In genomic region chr16:74778646-74779045, GRCh38 we compare ENCODE assay signal across 33 cellular contexts.
DNase-seq lines count a peak whose midpoint lies in the region; ATAC-seq and FAIRE-seq lines count a peak whose summit lies in the region.
"Had no signal": no experiment of that assay in that cellular context is flagged by ENCODE, and none has a peak within 500 bp of the region (broad histone marks: within the 10 kb centered on the region; RNA-seq: fewer than 3 reads in every experiment).

No MANE protein-coding gene starts in this region.

- no peaks in the 10 kb centered on the region for H3K36me3 ChIP-seq in mucosa of rectum (ENCODE audit: control insufficient read depth in 2 of 2, insufficient read depth in 2 of 2, low read length in 2 of 2)
- H3K36me3 ChIP-seq: BE2C, neural progenitor cell, uterus had no signal

- peaks cover 3 to 20% of the 10 kb centered on the region in 2 donors for H3K4me1 ChIP-seq in mucosa of rectum (ENCODE audit: control insufficient read depth in 2 of 2, insufficient read depth in 2 of 2, low read length in 2 of 2)
- H3K4me1 ChIP-seq: BE2C, parathyroid adenoma had no signal

- H3K9me3 ChIP-seq in mucosa of rectum (ENCODE audit: control insufficient read depth in 2 of 2, low read length in 2 of 2): no peaks in the 10 kb centered on the region
- H3K9me3 ChIP-seq: BE2C, testis, uterus had no signal

- peaks cover 0 to 3% of the 10 kb centered on the region in 2 donors for H3K27me3 ChIP-seq in mucosa of rectum (ENCODE audit: control insufficient read depth in 2 of 2, insufficient read depth in 2 of 2, low read length in 2 of 2)
- H3K27me3 ChIP-seq: testis, uterus had no signal

- ATAC-seq in HG03039 (IDR thresholded peaks at IDR 0.05; ENCODE audit: unreplicated experiment): no peak
- ATAC-seq: CD8-positive, alpha-beta T cell; Panc1; T-helper 17 cell had no signal

- DNase-seq in DMS153 (lab: John Stamatoyannopoulos, UW) (peak; percentile 68), HTR-8/SVneo (ENCODE audit: insufficient read length, low spot score) (no peak), NCI-H69 (lab: John Stamatoyannopoulos, UW) (peak; percentile 49), SIG-M5 treated with dmso at 0.1 percent for 504 hours (lab: John Stamatoyannopoulos, UW; ENCODE audit: unreplicated experiment) (no peak), NCI-H2227 (lab: John Stamatoyannopoulos, UW; ENCODE audit: unreplicated experiment) (no peak)
- DNase-seq: activated CD4-positive, alpha-beta T cell treated with anti-CD3 and anti-CD28 coated beads, Interleukin-2, amount 50 U/mL, for 4 hours; activated gamma-delta T cell treated with Interleukin-2 at 50 U/mL for 16 hours; activated naive CD8-positive, alpha-beta T cell treated with anti-CD3 and anti-CD28 coated beads, Interleukin-2, amount 10 ng/mL, durations not matched to agents 7 days and 5 days; activated T-cell treated with anti-CD3 and anti-CD28 coated beads, Interleukin-2, amount 50 U/mL, for 48 hours; aorta; BE2C; CD8-positive, alpha-beta T cell; DMS79; effector CD4-positive, alpha-beta T cell; GDM1; H9; Kasumi-1; mesenchymal stem cell; NCI-H1694 treated with DMSO at 0.1 percent for 48 hours; NCI-H446 treated with DMSO at 0.1 percent for 48 hours; Right ventricle myocardium superior; stimulated activated naive CD4-positive, alpha-beta T cell; T-helper 17 cell; testis; uterus had no signal

- H3K4me3 ChIP-seq in mucosa of rectum (ENCODE audit: low read length in 2 of 2): no peak overlapping the region
- H3K4me3 ChIP-seq: neural progenitor cell, skin epidermis, testis, uterus had no signal

- peak overlapping the region; percentile 44 to 69 for H3K9ac ChIP-seq in mucosa of rectum (ENCODE audit: low read depth in 1 of 2, low read length in 2 of 2)
- H3K9ac ChIP-seq: neural progenitor cell, parathyroid adenoma had no signal

- FAIRE-seq in HTR-8/SVneo (lab: Jason Lieb, UNC): peak; percentile 36
- FAIRE-seq: bronchial epithelial cell, colon had no signal

- H3K27ac ChIP-seq in mucosa of rectum (ENCODE audit: low read depth in 2 of 2, low read length in 2 of 2): peak overlapping the region; percentile 82 to 91
- H3K27ac ChIP-seq: neural progenitor cell, parathyroid adenoma, skin epidermis, testis, uterus had no signal

Comparison
In these comparisons a context has a peak if more than half of its experiments do, and no peak if none do; other contexts are left out.
1. DNase-seq: peak in DMS153 (single experiment) and NCI-H69 (single experiment); none in HTR-8/SVneo (single experiment), SIG-M5 treated with dmso at 0.1 percent for 504 hours (single experiment) and NCI-H2227 (single experiment).